ENCODE assay signal across 8 cellular contexts in genomic region chr13:36818483-36819063, GRCh38. TPM values are rescaled to one million over a fixed set of nuclear protein-coding genes. Genes with fewer than 3 reads are reported as not detected.
A peak's percentile ranks its signal among the peaks of the same experiment; 100 is the strongest.
DNase-seq lines count a peak whose midpoint lies in the region; ATAC-seq, FAIRE-seq and TF ChIP-seq lines count a peak whose summit lies in the region.

No MANE protein-coding gene starts in this region.

- H3K36me3 ChIP-seq in mammary epithelial cell (ENCODE audit: insufficient read depth, low read length) (peaks cover 2% of the 10 kb centered on the region), mesendoderm (ENCODE audit: control insufficient read depth, insufficient read depth, low read length) (no peaks in the 10 kb centered on the region)

- no peak overlapping the region for H2AK5ac ChIP-seq in mesendoderm (ENCODE audit: low read length)

- H3K79me1 ChIP-seq in mesendoderm (ENCODE audit: low read length): peaks cover 7% of the 10 kb centered on the region

- dilution Hi-C loops in mammary epithelial cell (cut with HindIII; ENCODE audit: low sequenced_read_pairs): no loop called here

- H3K36me3 Mint-ChIP-seq in IgD-negative memory B cell: no peaks in the 10 kb centered on the region

- no peak overlapping the region for H4K5ac ChIP-seq in mesendoderm (ENCODE audit: low read length)

- no peaks in the 10 kb centered on the region for H3K9me3 ChIP-seq in mammary epithelial cell (replicated peaks; ENCODE audit: insufficient read depth, low read length)

- CTCF ChIA-PET in mammary epithelial cell (lab: Charles Lee; ENCODE audit: low non-redundant PET): no interaction called here

- H3K79me2 ChIP-seq in mammary epithelial cell (ENCODE audit: insufficient read depth, low read length) (peaks cover 40% of the 10 kb centered on the region), mesendoderm (ENCODE audit: control insufficient read depth, insufficient read depth, low read length) (peaks cover 5% of the 10 kb centered on the region)

- peaks cover 32 to 37% (median 34%) of the 10 kb centered on the region in 3 donors for H3K4me1 Mint-ChIP-seq in IgD-negative memory B cell

- peak overlapping the region; percentile 92 to 98 (median 96) for H3K4me3 Mint-ChIP-seq in IgD-negative memory B cell

- H3K27ac Mint-ChIP-seq in IgD-negative memory B cell: peak overlapping the region; percentile 73 to 95 (median 88)

- H3K9me3 Mint-ChIP-seq in IgD-negative memory B cell: peaks cover 0 to 6% (median 4%) of the 10 kb centered on the region in 3 donors

- H3K23ac ChIP-seq in mesendoderm (ENCODE audit: low read length): no peak overlapping the region

- H2BK15ac ChIP-seq in mesendoderm (replicated peaks; ENCODE audit: low read depth): no peak overlapping the region

- H3K56ac ChIP-seq in mesendoderm (ENCODE audit: low read length): peak overlapping the region; percentile 89

- H2BK120ac ChIP-seq in mesendoderm (ENCODE audit: low read depth, low read length): no peak overlapping the region

- no peak for FAIRE-seq in frontal cortex (lab: Jason Lieb, UNC)

- no peaks in the 10 kb centered on the region for H3K27me3 ChIP-seq in mammary epithelial cell (ENCODE audit: insufficient read depth, low read length)
- no peaks in the 10 kb centered on the region for H3K27me3 ChIP-seq in mesendoderm (ENCODE audit: insufficient read depth, low read length, poor library complexity)

- no TSS peak for BruUV-seq in mammary epithelial cell (replicated peaks; lab: Mats Ljungman, UMichigan)

- H4K8ac ChIP-seq in mesendoderm (ENCODE audit: low read depth, low read length): no peak overlapping the region

- ATAC-seq in Right ventricle myocardium superior (ENCODE audit: poor library complexity): peak; percentile 4

- WGBS in mammary epithelial cell (ENCODE audit: low coverage, missing lambda C conversion rate): 3% methylated on average over 12 of the region's 12 CpGs
- no CpG with 5 or more reads among the region's 12 CpGs for WGBS in mesendoderm (ENCODE audit: extremely low coverage, insufficient coverage, low lambda C conversion rate)

- no peak overlapping the region for H3K9ac ChIP-seq in mammary epithelial cell (ENCODE audit: insufficient read depth, low read length)
- peak overlapping the region; percentile 64 for H3K9ac ChIP-seq in mesendoderm (ENCODE audit: low read length)

- H3K4me1 ChIP-seq in mammary epithelial cell (ENCODE audit: insufficient read depth, low read length): peaks cover 16% of the 10 kb centered on the region
- H3K4me1 ChIP-seq in mesendoderm (ENCODE audit: control insufficient read depth, low read depth, low read length): peaks cover 6% of the 10 kb centered on the region

- H3K4me3 ChIP-seq in mammary epithelial cell (replicated peaks in 1 of 3; ENCODE audit: insufficient read depth in 1 of 3, low read depth in 2 of 3, low read length in 3 of 3): peak overlapping the region; percentile 71 to 90 (median 76)
- H3K4me3 ChIP-seq in mesendoderm (ENCODE audit: low read length): peak overlapping the region; percentile 54

- H3K4me2 ChIP-seq in mammary epithelial cell (ENCODE audit: insufficient read depth, low read depth, low read length) (peak overlapping the region; percentile 95), mesendoderm (ENCODE audit: low read length) (peak overlapping the region; percentile 95)

- no peak overlapping the region for H3K18ac ChIP-seq in mesendoderm (ENCODE audit: low read length)

- H4K20me1 ChIP-seq in mammary epithelial cell (ENCODE audit: insufficient read depth, low read length): no peaks in the 10 kb centered on the region

- in situ Hi-C loops in mammary epithelial cell (cut with MboI; ENCODE audit: low sequenced_read_pairs in 2 of 2): no loop called here

- DNase-seq in Right ventricle myocardium superior: no peak
- no peak for DNase-seq in cardiac septum (ENCODE audit: low spot score)
- no peak for DNase-seq in mammary epithelial cell
- no peak for DNase-seq in mesendoderm
- no peak for DNase-seq in amygdala (lab: John Stamatoyannopoulos, UW)
- no peak for DNase-seq in frontal cortex (ENCODE audit: low spot score in 2 of 2)
- no peak for DNase-seq in DMS114 treated with DMSO at 0.1 percent for 48 hours (lab: John Stamatoyannopoulos, UW; ENCODE audit: unreplicated experiment)

- H2AFZ ChIP-seq in mammary epithelial cell (ENCODE audit: low read depth, low read length): peak overlapping the region; percentile 97

- no peak overlapping the region for H3K4ac ChIP-seq in mesendoderm (ENCODE audit: low read depth, low read length)

- peaks cover 9% of the 10 kb centered on the region for H3K27me3 Mint-ChIP-seq in IgD-negative memory B cell

- TF ChIP-seq CTCF in mammary epithelial cell (conservative IDR thresholded peaks at IDR 0.05 in 1 of 2, IDR thresholded peaks at IDR 0.05 in 1 of 2; ENCODE audit: extremely low read depth in 1 of 2, insufficient read depth in 1 of 2, low read depth in 1 of 2, low read length in 2 of 2): no peak

- H3K27ac ChIP-seq in mammary epithelial cell (ENCODE audit: insufficient read depth, low read depth, low read length): no peak overlapping the region
- H3K27ac ChIP-seq in mesendoderm (ENCODE audit: low read depth, low read length): peak overlapping the region; percentile 55

- intact Hi-C loops in Right ventricle myocardium superior (cut with DNase I) (no loop called here), cardiac septum (cut with DNase I) (no loop called here), mammary epithelial cell (cut with micrococcal nuclease) (loop anchor here (5.0 to 10.0 kb wide), 4 partner anchors 51 to 534 kb away; no protein-coding TSS in a partner anchor)

- no peak overlapping the region for H2BK5ac ChIP-seq in mesendoderm (ENCODE audit: low read length)

RNA-seq across cellular contexts. Expression of gene RFXAP, which starts 0.4 kb away (rescaled TPM):
- total RNA-seq in Right ventricle myocardium superior (1.7 TPM), cardiac septum (5.0 TPM), mammary epithelial cell (1 to 10 TPM; 3.3 to 4.4 TPM), frontal cortex (5.3 TPM)
- polyA plus RNA-seq in IgD-negative memory B cell (5.1 TPM), mammary epithelial cell (1.6 TPM)
- polyA minus RNA-seq in mammary epithelial cell: not detected
- polyA plus RNA-seq in mesendoderm (2013, experiment 1 of 2): 6.9 TPM
- polyA plus RNA-seq in mesendoderm (2013, experiment 2 of 2): 6.2 TPM
